Comparison of ENCODE assay signal across 17 cellular contexts in the genomic region with DNA sequence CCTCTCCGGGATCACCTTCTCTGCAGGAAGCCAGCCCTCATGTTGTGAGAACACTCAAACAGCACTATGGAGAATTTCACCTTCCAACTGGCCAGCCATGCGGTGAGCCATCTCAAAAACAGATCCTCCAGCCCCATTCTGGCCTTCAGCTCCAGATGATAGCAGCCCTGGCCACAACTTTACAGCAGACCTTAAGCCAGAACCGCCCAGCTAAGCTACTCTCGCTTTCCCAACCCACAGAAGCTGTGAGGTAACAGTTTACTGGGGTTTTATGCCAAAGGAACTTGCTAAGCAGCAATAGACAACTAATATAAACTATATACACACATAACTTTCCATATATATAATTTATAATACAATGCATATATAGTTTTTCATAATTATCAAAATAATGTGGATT. TPM values are rescaled to one million over a fixed set of nuclear protein-coding genes. Genes with fewer than 3 reads are reported as not detected.
DNase-seq lines count a peak whose midpoint lies in the region; ATAC-seq and TF ChIP-seq lines count a peak whose summit lies in the region.
"Had no signal": no experiment of that assay in that cellular context is flagged by ENCODE, and none has a peak within 500 bp of the region (broad histone marks: within the 10 kb centered on the region; RNA-seq: fewer than 3 reads in every experiment).

No MANE protein-coding gene starts in this region.

- H3K27ac Mint-ChIP-seq in activated CD4-positive, alpha-beta T cell treated with anti-CD3 and anti-CD28 coated beads for 36 hours = no peak overlapping the region
- H3K27ac Mint-ChIP-seq: H9, IgD-negative memory B cell had no signal

- intact Hi-C loops in activated CD4-positive, alpha-beta T cell treated with anti-CD3 and anti-CD28 coated beads for 36 hours (cut with DNase I, micrococcal nuclease) = no loop called here

- H3K9me3 ChIP-seq in MG63 = no peaks in the 10 kb centered on the region
- H3K9me3 ChIP-seq: A549, BE2C had no signal

- TF ChIP-seq CTCF in RWPE1 (conservative IDR thresholded peaks at IDR 0.05; ENCODE audit: low read depth) (no peak), cardiac fibroblast (IDR thresholded peaks at IDR 0.05; ENCODE audit: low read depth, low read length) (no peak), fibroblast of pulmonary artery (IDR thresholded peaks at IDR 0.05; ENCODE audit: low read length, missing control alignments) (no peak)

- peaks cover 4% of the 10 kb centered on the region for H3K4me1 Mint-ChIP-seq in activated CD4-positive, alpha-beta T cell treated with anti-CD3 and anti-CD28 coated beads for 36 hours
- H3K4me1 Mint-ChIP-seq: IgD-negative memory B cell had no signal

- DNase-seq in RWPE1 (ENCODE audit: low spot score) (no peak), cardiac fibroblast (ENCODE audit: low read depth in 2 of 2) (peak; percentile 26 to 33), fibroblast of pulmonary artery (ENCODE audit: low read depth) (peak; percentile 19), islet precursor cell (peak; percentile 31), MG63 (no peak), substantia nigra (lab: John Stamatoyannopoulos, UW) (no peak), HuH-7 (ENCODE audit: low spot score) (no peak)
- DNase-seq in activated CD4-positive, alpha-beta T cell treated with anti-CD3 and anti-CD28 coated beads for 36 hours = no peak
- DNase-seq: BE2C; CD4-positive, alpha-beta memory T cell; DMS79; GOT3; H9 had no signal

- CTCF ChIA-PET in RWPE1 (lab: Yijun Ruan, JAX) = no interaction called here
- CTCF ChIA-PET in activated CD4-positive, alpha-beta T cell treated with anti-CD3 and anti-CD28 coated beads for 36 hours (lab: Charles Lee) = interaction anchor here (1.1 to 1.3 kb wide), 3 partner anchors 9 to 428 kb away, joined by 3 to 7 read pairs (median 4); no protein-coding TSS in a partner anchor

- H3K4me3 Mint-ChIP-seq in activated CD4-positive, alpha-beta T cell treated with anti-CD3 and anti-CD28 coated beads for 36 hours = no peak overlapping the region
- H3K4me3 Mint-ChIP-seq: CD4-positive, alpha-beta memory T cell; H9; IgD-negative memory B cell had no signal

- H3K36me3 Mint-ChIP-seq in activated CD4-positive, alpha-beta T cell treated with anti-CD3 and anti-CD28 coated beads for 36 hours (ENCODE audit: low read depth) = no peaks in the 10 kb centered on the region
- H3K36me3 Mint-ChIP-seq: IgD-negative memory B cell had no signal

- H3K4me3 ChIP-seq in cardiac fibroblast (replicated peaks in 1 of 2; ENCODE audit: low read depth in 2 of 2, low read length in 2 of 2) = no peak overlapping the region
- H3K4me3 ChIP-seq in fibroblast of pulmonary artery (replicated peaks; ENCODE audit: low read depth, low read length) = no peak overlapping the region
- H3K4me3 ChIP-seq in MG63 = no peak overlapping the region
- H3K4me3 ChIP-seq: A549, GM12878 had no signal

- H3K27ac ChIP-seq in RWPE1 = peak overlapping the region; percentile 71
- H3K27ac ChIP-seq in substantia nigra (ENCODE audit: low read depth, low read length, poor library complexity, severe bottlenecking) = no peak overlapping the region
- H3K27ac ChIP-seq: A549, C4-2B had no signal

- no peaks in the 10 kb centered on the region for H3K27me3 ChIP-seq in MG63
- H3K27me3 ChIP-seq: BE2C had no signal

- ATAC-seq in activated CD4-positive, alpha-beta T cell treated with anti-CD3 and anti-CD28 coated beads for 36 hours = no peak
- ATAC-seq: A549, GM12878 had no signal

- POLR2A ChIA-PET in RWPE1 (lab: Yijun Ruan, JAX; ENCODE audit: low non-redundant PET) = no interaction called here
- POLR2A ChIA-PET in activated CD4-positive, alpha-beta T cell treated with anti-CD3 and anti-CD28 coated beads for 36 hours (lab: Charles Lee) = no interaction called here

- no peaks in the 10 kb centered on the region for H3K36me3 ChIP-seq in MG63
- H3K36me3 ChIP-seq: BE2C had no signal

- no peaks in the 10 kb centered on the region for H3K27me3 Mint-ChIP-seq in activated CD4-positive, alpha-beta T cell treated with anti-CD3 and anti-CD28 coated beads for 36 hours

- no peaks in the 10 kb centered on the region for H3K9me3 Mint-ChIP-seq in activated CD4-positive, alpha-beta T cell treated with anti-CD3 and anti-CD28 coated beads for 36 hours (ENCODE audit: low read depth)
- H3K9me3 Mint-ChIP-seq: CD4-positive, alpha-beta memory T cell; H9; IgD-negative memory B cell had no signal

RNA-seq across cellular contexts. Expression of gene PTPN4, which starts 11.6 kb away (rescaled TPM):
- total RNA-seq in MG63 (2014; rRNA removed; shearing (Covaris generic); ENCODE audit: low replicate concordance) = 5.3 and 11.1 TPM in 2 replicates
- total RNA-seq in activated CD4-positive, alpha-beta T cell treated with anti-CD3 and anti-CD28 coated beads for 36 hours = 10 to 100 TPM; 32.4 to 38.0 TPM

Comparison
In these comparisons a context has a peak if more than half of its experiments do, and no peak if none do; other contexts are left out.
1. DNase-seq: peak in cardiac fibroblast (2 of 2), fibroblast of pulmonary artery (single experiment) and islet precursor cell (single experiment); none in RWPE1 (single experiment), MG63 (single experiment), activated CD4-positive, alpha-beta T cell treated with anti-CD3 and anti-CD28 coated beads for 36 hours (single experiment), substantia nigra (0 of 49) and HuH-7 (single experiment).